24 cellular contexts compared by ENCODE assay signal in the genomic region with DNA sequence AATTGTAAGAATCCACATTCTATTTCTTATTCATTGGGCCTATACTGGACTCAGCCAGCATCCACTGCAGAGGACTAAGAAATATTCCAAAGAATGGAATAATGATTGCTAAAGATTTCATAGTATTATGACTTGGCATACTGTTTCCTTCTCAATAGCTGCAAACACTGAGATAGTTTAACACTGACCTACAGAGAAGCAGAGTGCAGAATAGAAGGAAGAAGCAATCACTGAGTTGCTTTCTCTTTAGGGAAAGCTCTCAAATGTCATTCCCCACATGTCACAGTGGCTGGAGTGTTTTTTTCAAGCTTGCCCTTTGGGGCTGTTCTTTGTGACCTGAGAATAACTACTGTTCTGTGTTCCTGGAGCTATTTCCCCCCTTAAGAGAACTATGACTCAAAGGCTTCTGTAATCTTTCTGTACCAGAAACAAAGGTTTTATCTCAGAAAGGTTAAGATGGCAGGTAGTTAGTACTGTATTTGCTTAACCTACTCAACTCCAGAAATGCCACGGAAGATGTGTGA.
"Had no signal": no experiment of that assay in that cellular context is flagged by ENCODE, and none has a peak within 500 bp of the region (broad histone marks: within the 10 kb centered on the region; RNA-seq: fewer than 3 reads in every experiment).

No MANE protein-coding gene starts in this region.

- DNase-seq: activated CD4-positive, alpha-beta T cell treated with anti-CD3 and anti-CD28 coated beads for 36 hours; activated CD4-positive, CD25-positive, alpha-beta regulatory T cell; activated CD8-positive, alpha-beta memory T cell treated with anti-CD3 and anti-CD28 coated beads, Interleukin-2, amount 10 ng/mL, durations not matched to agents 7 days and 5 days; activated CD8-positive, alpha-beta T cell treated with anti-CD3 and anti-CD28 coated beads, Interleukin-2, amount 10 ng/mL, durations not matched to agents 7 days and 5 days; activated naive CD4-positive, alpha-beta T cell; activated T-cell treated with anti-CD3 and anti-CD28 coated beads for 4 hours; activated T-cell treated with anti-CD3 and anti-CD28 coated beads, Interleukin-2, amount 50 U/mL, for 72 hours; anterior cingulate cortex; cortex of kidney; esophagus squamous epithelium; left cardiac atrium; mammary epithelial cell; naive B cell; nephron progenitor cell; ovary; retina; stimulated activated CD4-positive, alpha-beta T cell treated with anti-CD3 and anti-CD28 coated beads, Interleukin-4, amount 100 ng/mL, for 24 hours; uterus had no signal

- H3K36me3 ChIP-seq: cardiac muscle cell, esophagus squamous epithelium, gastroesophageal sphincter, ovary, prostate gland, uterus had no signal

- H3K27ac ChIP-seq: cardiac muscle cell, epithelial cell of prostate, esophagus squamous epithelium, gastroesophageal sphincter, hepatocyte, ovary, prostate gland, skin epidermis, uterus had no signal

- H3K4me1 ChIP-seq: esophagus squamous epithelium, gastroesophageal sphincter, prostate gland, uterus had no signal

- H3K4me3 ChIP-seq: cardiac muscle cell, esophagus squamous epithelium, gastroesophageal sphincter, hepatocyte, ovary, prostate gland, skin epidermis, uterus had no signal

- H3K27me3 ChIP-seq: cardiac muscle cell, esophagus squamous epithelium, gastroesophageal sphincter, hepatocyte, ovary, uterus had no signal

- H3K9me3 ChIP-seq: esophagus squamous epithelium, gastroesophageal sphincter, ovary, prostate gland, uterus had no signal
